Comparison of ENCODE assay signal across 24 cellular contexts in the genomic region with DNA sequence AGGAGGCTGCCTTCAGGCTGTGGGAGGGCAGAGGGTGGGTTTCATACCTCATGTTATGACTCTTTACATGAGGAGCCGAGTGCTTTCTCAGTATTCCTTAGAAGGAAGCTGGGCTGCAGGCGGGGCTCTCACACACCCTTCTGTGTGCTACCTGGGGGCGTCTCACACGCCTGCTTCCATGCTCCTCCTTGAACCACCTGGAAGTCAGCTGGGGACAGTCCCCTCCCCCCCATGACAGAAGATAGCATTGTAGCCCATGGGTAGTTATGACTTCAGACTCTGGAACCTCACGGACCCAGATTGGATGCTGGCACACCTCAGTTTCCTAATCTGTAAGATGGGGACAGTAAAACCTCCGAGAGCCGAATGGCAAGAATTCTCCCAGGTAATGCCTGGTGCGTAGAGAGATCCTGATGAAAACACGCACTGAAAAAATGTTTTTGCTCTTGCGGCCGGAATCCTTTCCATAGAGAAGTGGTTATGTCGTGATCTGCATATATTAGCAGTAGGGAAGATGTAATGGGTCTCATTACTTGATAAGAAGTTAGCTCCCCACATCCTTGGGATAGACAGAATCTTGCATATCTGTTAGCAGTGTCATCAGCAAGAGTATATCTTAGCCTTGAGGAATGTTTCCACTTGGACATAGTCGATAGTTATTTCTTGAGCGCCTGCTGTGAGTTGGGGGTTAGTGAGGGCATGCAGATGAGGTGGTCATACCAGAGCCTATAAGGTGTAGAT. TPM values are rescaled to one million over a fixed set of nuclear protein-coding genes. Genes with fewer than 3 reads are reported as not detected.
A peak's percentile ranks its signal among the peaks of the same experiment; 100 is the strongest.
DNase-seq lines count a peak whose midpoint lies in the region; ATAC-seq and TF ChIP-seq lines count a peak whose summit lies in the region.
"Had no signal": no experiment of that assay in that cellular context is flagged by ENCODE, and none has a peak within 500 bp of the region (broad histone marks: within the 10 kb centered on the region; RNA-seq: fewer than 3 reads in every experiment).

No MANE protein-coding gene starts in this region.

- H3K36me3 Mint-ChIP-seq in activated T-helper 17 cell treated with anti-CD3 and anti-CD28 coated beads, Interleukin-2, amount 50 U/mL, for 72 hours (ENCODE audit: low read depth), result no peaks in the 10 kb centered on the region
- H3K36me3 Mint-ChIP-seq in stimulated activated naive CD8-positive, alpha-beta T cell treated with anti-CD3 and anti-CD28 coated beads, Interleukin-15, Interleukin-2, amounts not matched to agents 100 ng/mL and 50 ng/mL, for 24 hours (ENCODE audit: low read depth), result no peaks in the 10 kb centered on the region
- no peaks in the 10 kb centered on the region for H3K36me3 Mint-ChIP-seq in activated naive CD4-positive, alpha-beta T cell treated with anti-CD3 and anti-CD28 coated beads, Interleukin-2, amount 10 ng/mL, durations not matched to agents 7 days and 5 days
- H3K36me3 Mint-ChIP-seq in CD14-positive monocyte, result peaks cover 7 to 14% of the 10 kb centered on the region in 2 donors
- H3K36me3 Mint-ChIP-seq: memory B cell had no signal

- H3K4me1 Mint-ChIP-seq in stimulated activated naive CD8-positive, alpha-beta T cell treated with anti-CD3 and anti-CD28 coated beads, Interleukin-15, amount 100 ng/mL, for 72 hours, result peaks cover 14% of the 10 kb centered on the region
- H3K4me1 Mint-ChIP-seq in activated T-helper 17 cell treated with anti-CD3 and anti-CD28 coated beads, Interleukin-2, amount 50 U/mL, for 72 hours, result peaks cover 18% of the 10 kb centered on the region
- H3K4me1 Mint-ChIP-seq in stimulated activated naive CD8-positive, alpha-beta T cell treated with anti-CD3 and anti-CD28 coated beads, Interleukin-15, Interleukin-2, amounts not matched to agents 100 ng/mL and 50 ng/mL, for 24 hours (ENCODE audit: low read depth), result peaks cover 4% of the 10 kb centered on the region
- H3K4me1 Mint-ChIP-seq in activated naive CD4-positive, alpha-beta T cell treated with anti-CD3 and anti-CD28 coated beads, Interleukin-2, amount 10 ng/mL, durations not matched to agents 7 days and 5 days, result peaks cover 5% of the 10 kb centered on the region
- peaks cover 27% of the 10 kb centered on the region for H3K4me1 Mint-ChIP-seq in CD14-positive monocyte

- no peaks in the 10 kb centered on the region for H3K9me3 Mint-ChIP-seq in stimulated activated naive CD8-positive, alpha-beta T cell treated with anti-CD3 and anti-CD28 coated beads, Interleukin-15, amount 100 ng/mL, for 72 hours
- H3K9me3 Mint-ChIP-seq in activated T-helper 17 cell treated with anti-CD3 and anti-CD28 coated beads, Interleukin-2, amount 50 U/mL, for 72 hours, result no peaks in the 10 kb centered on the region
- no peaks in the 10 kb centered on the region for H3K9me3 Mint-ChIP-seq in stimulated activated naive CD8-positive, alpha-beta T cell treated with anti-CD3 and anti-CD28 coated beads, Interleukin-15, Interleukin-2, amounts not matched to agents 100 ng/mL and 50 ng/mL, for 24 hours
- no peaks in the 10 kb centered on the region for H3K9me3 Mint-ChIP-seq in activated naive CD4-positive, alpha-beta T cell treated with anti-CD3 and anti-CD28 coated beads, Interleukin-2, amount 10 ng/mL, durations not matched to agents 7 days and 5 days
- peaks cover 0 to 7% (median 0%) of the 10 kb centered on the region in 7 donors for H3K9me3 Mint-ChIP-seq in CD14-positive monocyte
- H3K9me3 Mint-ChIP-seq: memory B cell had no signal

- no peak for TF ChIP-seq CTCF in CD14-positive monocyte (IDR thresholded peaks at IDR 0.05)

- DNase-seq in stimulated activated naive CD8-positive, alpha-beta T cell treated with anti-CD3 and anti-CD28 coated beads, Interleukin-15, Interleukin-2, amounts not matched to agents 100 U/mL and 50 U/mL, for 24 hours, result no peak
- DNase-seq in stimulated activated naive CD8-positive, alpha-beta T cell treated with anti-CD3 and anti-CD28 coated beads, Interleukin-15, amount 100 ng/mL, for 72 hours, result no peak
- DNase-seq in hepatic stellate cell (ENCODE audit: low spot score) (peak; percentile 60), CD14-positive monocyte (ENCODE audit: low spot score) (no peak), GF-D8 (lab: John Stamatoyannopoulos, UW) (no peak)
- DNase-seq in activated naive CD4-positive, alpha-beta T cell treated with anti-CD3 and anti-CD28 coated beads, Interleukin-2, amount 10 ng/mL, durations not matched to agents 7 days and 5 days, result no peak
- DNase-seq: activated CD8-positive, alpha-beta memory T cell treated with anti-CD3 and anti-CD28 coated beads for 24 hours; activated gamma-delta T cell; AML-193; body of pancreas; COR-L47; DMS53; left lung; NCI-H1048; NCI-H446; NCI-H774; right cardiac atrium; SHP77 treated with DMSO at 0.1 percent for 48 hours; stimulated activated CD8-positive, alpha-beta memory T cell treated with anti-CD3 and anti-CD28 coated beads, Interleukin-4, amount 100 ng/mL, for 48 hours; WERI-Rb-1 had no signal

- CTCF ChIA-PET in activated naive CD4-positive, alpha-beta T cell treated with anti-CD3 and anti-CD28 coated beads, Interleukin-2, amount 10 ng/mL, durations not matched to agents 7 days and 5 days (lab: Charles Lee), result interaction anchor here (0.7 to 2.6 kb wide), 3 partner anchors 34 to 51 kb away, joined by 3 to 9 read pairs (median 3); no protein-coding TSS in a partner anchor

- peaks cover 14% of the 10 kb centered on the region for H3K27me3 Mint-ChIP-seq in stimulated activated naive CD8-positive, alpha-beta T cell treated with anti-CD3 and anti-CD28 coated beads, Interleukin-15, amount 100 ng/mL, for 72 hours
- no peaks in the 10 kb centered on the region for H3K27me3 Mint-ChIP-seq in activated T-helper 17 cell treated with anti-CD3 and anti-CD28 coated beads, Interleukin-2, amount 50 U/mL, for 72 hours
- peaks cover 19% of the 10 kb centered on the region for H3K27me3 Mint-ChIP-seq in stimulated activated naive CD8-positive, alpha-beta T cell treated with anti-CD3 and anti-CD28 coated beads, Interleukin-15, Interleukin-2, amounts not matched to agents 100 ng/mL and 50 ng/mL, for 24 hours
- peaks cover 26% of the 10 kb centered on the region for H3K27me3 Mint-ChIP-seq in activated naive CD4-positive, alpha-beta T cell treated with anti-CD3 and anti-CD28 coated beads, Interleukin-2, amount 10 ng/mL, durations not matched to agents 7 days and 5 days
- H3K27me3 Mint-ChIP-seq in CD14-positive monocyte (ENCODE audit: low read depth in 3 of 3), result peaks cover 2 to 8% (median 8%) of the 10 kb centered on the region in 3 donors

- peak overlapping the region in 1 of 2 donors; percentile 21 for H3K27ac Mint-ChIP-seq in stimulated activated naive CD8-positive, alpha-beta T cell treated with anti-CD3 and anti-CD28 coated beads, Interleukin-15, amount 100 ng/mL, for 72 hours
- no peak overlapping the region for H3K27ac Mint-ChIP-seq in activated T-helper 17 cell treated with anti-CD3 and anti-CD28 coated beads, Interleukin-2, amount 50 U/mL, for 72 hours
- peak overlapping the region; percentile 34 for H3K27ac Mint-ChIP-seq in stimulated activated naive CD8-positive, alpha-beta T cell treated with anti-CD3 and anti-CD28 coated beads, Interleukin-15, Interleukin-2, amounts not matched to agents 100 ng/mL and 50 ng/mL, for 24 hours
- no peak overlapping the region for H3K27ac Mint-ChIP-seq in activated naive CD4-positive, alpha-beta T cell treated with anti-CD3 and anti-CD28 coated beads, Interleukin-2, amount 10 ng/mL, durations not matched to agents 7 days and 5 days
- H3K27ac Mint-ChIP-seq in CD14-positive monocyte, result peak overlapping the region in 1 of 7 donors; percentile 28
- H3K27ac Mint-ChIP-seq: memory B cell had no signal

- peak; percentile 12 for ATAC-seq in stimulated activated naive CD8-positive, alpha-beta T cell treated with anti-CD3 and anti-CD28 coated beads, Interleukin-15, Interleukin-2, amounts not matched to agents 100 U/mL and 50 U/mL, for 24 hours
- ATAC-seq in stimulated activated naive CD8-positive, alpha-beta T cell treated with anti-CD3 and anti-CD28 coated beads, Interleukin-15, amount 100 ng/mL, for 72 hours, result no peak
- peak; percentile 10 for ATAC-seq in activated T-helper 17 cell treated with anti-CD3 and anti-CD28 coated beads, Interleukin-2, amount 50 U/mL, for 72 hours (replicated peaks)
- ATAC-seq: A549, body of pancreas, left lung, right cardiac atrium had no signal

- intact Hi-C loops in CD14-positive monocyte (cut with micrococcal nuclease), result no loop called here

- peak overlapping the region in 1 of 2 donors; percentile 28 for H3K4me3 Mint-ChIP-seq in stimulated activated naive CD8-positive, alpha-beta T cell treated with anti-CD3 and anti-CD28 coated beads, Interleukin-15, amount 100 ng/mL, for 72 hours
- no peak overlapping the region for H3K4me3 Mint-ChIP-seq in activated T-helper 17 cell treated with anti-CD3 and anti-CD28 coated beads, Interleukin-2, amount 50 U/mL, for 72 hours
- peak overlapping the region; percentile 20 for H3K4me3 Mint-ChIP-seq in stimulated activated naive CD8-positive, alpha-beta T cell treated with anti-CD3 and anti-CD28 coated beads, Interleukin-15, Interleukin-2, amounts not matched to agents 100 ng/mL and 50 ng/mL, for 24 hours
- H3K4me3 Mint-ChIP-seq in activated naive CD4-positive, alpha-beta T cell treated with anti-CD3 and anti-CD28 coated beads, Interleukin-2, amount 10 ng/mL, durations not matched to agents 7 days and 5 days, result no peak overlapping the region
- no peak overlapping the region for H3K4me3 Mint-ChIP-seq in CD14-positive monocyte
- H3K4me3 Mint-ChIP-seq: memory B cell had no signal

RNA-seq across cellular contexts. Expression of a gene that starts 4.8 kb away (rescaled TPM):
- under 1 TPM; 0.11 to 0.13 TPM for total RNA-seq in activated T-helper 17 cell treated with anti-CD3 and anti-CD28 coated beads, Interleukin-2, amount 50 U/mL, for 72 hours
- polyA plus RNA-seq in CD14-positive monocyte, result under 1 TPM; 0.16 to 0.73 TPM
